Comparison of ENCODE assay signal across 16 cellular contexts in the genomic region with DNA sequence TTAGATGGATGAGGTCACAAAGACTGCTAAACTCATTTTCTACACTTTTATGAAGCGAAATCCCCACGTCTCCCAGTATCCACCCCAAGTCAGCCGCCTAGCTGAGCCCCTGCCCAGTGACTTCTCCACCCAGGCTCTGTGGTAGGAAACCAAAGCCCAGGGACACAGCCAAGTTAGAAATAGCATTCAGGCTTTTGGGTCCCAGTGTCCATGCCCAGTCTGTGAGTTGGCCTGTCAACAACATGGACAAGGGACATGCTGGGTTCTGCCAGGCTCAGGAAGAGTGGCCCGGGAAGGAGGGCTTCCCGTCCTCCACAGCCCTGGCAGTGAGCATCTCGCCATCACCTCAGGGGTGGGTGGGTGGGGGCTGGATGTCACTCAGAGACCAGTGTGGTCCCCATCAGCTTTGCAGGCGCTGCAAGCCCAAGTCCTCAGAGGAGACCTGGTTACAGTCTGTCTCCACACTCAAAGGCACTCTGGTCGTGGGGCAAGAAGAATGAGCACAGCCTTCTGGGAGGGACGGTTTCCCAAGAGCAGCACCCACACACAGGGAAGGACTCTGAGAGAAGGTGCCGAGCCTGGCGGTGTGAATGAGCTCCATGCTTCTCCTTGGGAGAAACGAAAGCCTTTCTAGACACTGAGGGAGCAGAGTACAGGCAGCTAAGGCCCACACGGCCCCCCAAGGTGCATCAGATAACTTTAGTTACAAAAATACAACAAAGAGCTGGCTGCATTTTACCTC.
DNase-seq lines count a peak whose midpoint lies in the region; ATAC-seq, FAIRE-seq and TF ChIP-seq lines count a peak whose summit lies in the region.
"Had no signal": no experiment of that assay in that cellular context is flagged by ENCODE, and none has a peak within 500 bp of the region (broad histone marks: within the 10 kb centered on the region; RNA-seq: fewer than 3 reads in every experiment).

No MANE protein-coding gene starts in this region.

- no peak overlapping the region for H3K4me3 Mint-ChIP-seq in activated CD8-positive, alpha-beta memory T cell treated with anti-CD3 and anti-CD28 coated beads, Interleukin-2, amount 10 ng/mL, durations not matched to agents 7 days and 5 days
- H3K4me3 Mint-ChIP-seq: effector memory CD8-positive, alpha-beta T cell had no signal

- no peaks in the 10 kb centered on the region for H3K9me1 ChIP-seq in endothelial cell of umbilical vein (replicated peaks; ENCODE audit: control insufficient read depth, extremely low read depth, insufficient read depth, low read length)

- in situ Hi-C loops in GM23248 (cut with MboI) = no loop called here

- TF ChIP-seq CTCF in endothelial cell of umbilical vein (IDR thresholded peaks at IDR 0.05; ENCODE audit: extremely low read depth in 1 of 2, insufficient read depth in 1 of 2, low read depth in 1 of 2, low read length in 2 of 2) = no peak
- TF ChIP-seq CTCF in A673 (conservative IDR thresholded peaks at IDR 0.05; ENCODE audit: low read depth, low read length) = no peak

- no TSS peak for BruUV-seq in endothelial cell of umbilical vein (replicated peaks; lab: Mats Ljungman, UMichigan)
- BruUV-seq in A673 (replicated peaks; lab: Mats Ljungman, UMichigan) = no TSS peak

- intact Hi-C loops in endothelial cell of umbilical vein (cut with micrococcal nuclease) (loop anchor here (5.0 kb wide), 2 partner anchors 45 to 315 kb away; no protein-coding TSS in a partner anchor), A673 (cut with micrococcal nuclease; ENCODE audit: unreplicated experiment) (no loop called here)

- H3K9me3 ChIP-seq in GM23248 (ENCODE audit: low read depth) (no peaks in the 10 kb centered on the region), endothelial cell of umbilical vein (replicated peaks; ENCODE audit: control insufficient read depth, insufficient read depth, low read length) (no peaks in the 10 kb centered on the region), mucosa of rectum (ENCODE audit: control insufficient read depth in 2 of 2, low read length in 2 of 2) (no peaks in the 10 kb centered on the region), stomach smooth muscle (ENCODE audit: control insufficient read depth in 2 of 2, low read length in 2 of 2) (no peaks in the 10 kb centered on the region), A673 (ENCODE audit: low read depth, low read length, poor library complexity, severe bottlenecking) (no peaks in the 10 kb centered on the region)
- H3K9me3 ChIP-seq: BLaER1 treated with 17β-estradiol and CSF1 and Interleukin-3, amounts not matched to agents 10 nM and 100 nM had no signal

- H3K36me3 Mint-ChIP-seq in activated CD8-positive, alpha-beta memory T cell treated with anti-CD3 and anti-CD28 coated beads, Interleukin-2, amount 10 ng/mL, durations not matched to agents 7 days and 5 days = no peaks in the 10 kb centered on the region

- no peaks in the 10 kb centered on the region for H3K36me3 ChIP-seq in GM23248 (ENCODE audit: low read depth)
- H3K36me3 ChIP-seq in endothelial cell of umbilical vein (ENCODE audit: control insufficient read depth in 2 of 2, extremely low read depth in 1 of 2, insufficient read depth in 2 of 2, low read length in 2 of 2) = no peaks in the 10 kb centered on the region
- H3K36me3 ChIP-seq in mucosa of rectum (ENCODE audit: control insufficient read depth in 2 of 2, insufficient read depth in 2 of 2, low read length in 2 of 2) = no peaks in the 10 kb centered on the region
- H3K36me3 ChIP-seq in stomach smooth muscle (ENCODE audit: control insufficient read depth in 2 of 2, insufficient read depth in 2 of 2, low read length in 2 of 2) = no peaks in the 10 kb centered on the region
- no peaks in the 10 kb centered on the region for H3K36me3 ChIP-seq in A673 (ENCODE audit: insufficient read depth, low read length, poor library complexity, severe bottlenecking)
- H3K36me3 ChIP-seq: BLaER1 treated with 17β-estradiol and CSF1 and Interleukin-3, amounts not matched to agents 10 nM and 100 nM had no signal

- TF ChIP-seq POLR2A in endothelial cell of umbilical vein (IDR thresholded peaks at IDR 0.05; ENCODE audit: low read depth, low read length) = no peak

- POLR2A ChIA-PET in endothelial cell of umbilical vein (lab: Charles Lee) (interaction anchor here (0.9 to 1.1 kb wide), 5 partner anchors 14 to 489 kb away, joined by 3 to 5 read pairs (median 4); no protein-coding TSS in a partner anchor), A673 (lab: Charles Lee; ENCODE audit: low non-redundant PET) (no interaction called here)

- H3K9me2 ChIP-seq in GM23248 (ENCODE audit: insufficient read depth) = no peaks in the 10 kb centered on the region

- no peak for ATAC-seq in activated CD8-positive, alpha-beta memory T cell treated with anti-CD3 and anti-CD28 coated beads, Interleukin-2, amount 10 ng/mL, durations not matched to agents 7 days and 5 days
- ATAC-seq: effector memory CD8-positive, alpha-beta T cell; HepG2 had no signal

- H3K4me3 ChIP-seq in GM23248 (peak overlapping the region; percentile 46), endothelial cell of umbilical vein (replicated peaks in 1 of 3; ENCODE audit: insufficient read depth in 1 of 3, low read depth in 1 of 3, low read length in 3 of 3) (no peak overlapping the region), mucosa of rectum (ENCODE audit: low read length in 2 of 2) (no peak overlapping the region), stomach smooth muscle (ENCODE audit: low read length in 2 of 2) (no peak overlapping the region), A673 (ENCODE audit: low read depth, low read length, poor library complexity, severe bottlenecking) (no peak overlapping the region)
- H3K4me3 ChIP-seq: BLaER1 treated with 17β-estradiol and CSF1 and Interleukin-3, amounts not matched to agents 10 nM and 100 nM had no signal

- no peak overlapping the region for H3K27ac Mint-ChIP-seq in activated CD8-positive, alpha-beta memory T cell treated with anti-CD3 and anti-CD28 coated beads, Interleukin-2, amount 10 ng/mL, durations not matched to agents 7 days and 5 days

- peak; percentile 66 for DNase-seq in GM23248
- no peak for DNase-seq in endothelial cell of umbilical vein (ENCODE audit: low read depth, low spot score)
- no peak for DNase-seq in OCI-M2 (lab: John Stamatoyannopoulos, UW; ENCODE audit: unreplicated experiment)
- no peak for DNase-seq in A673 (ENCODE audit: low spot score)
- no peak for DNase-seq in activated CD8-positive, alpha-beta memory T cell treated with anti-CD3 and anti-CD28 coated beads, Interleukin-2, amount 10 ng/mL, durations not matched to agents 7 days and 5 days
- no peak for DNase-seq in HuH-7 (ENCODE audit: low spot score)
- DNase-seq: activated CD4-positive, CD25-positive, alpha-beta regulatory T cell; activated T-cell treated with anti-CD3 and anti-CD28 coated beads for 4 hours; effector memory CD8-positive, alpha-beta T cell; NCI-H1048; NCI-H2227 treated with DMSO at 0.1 percent for 48 hours had no signal

- H3K27me3 ChIP-seq in GM23248 (replicated peaks; ENCODE audit: insufficient read depth) (no peaks in the 10 kb centered on the region), endothelial cell of umbilical vein (ENCODE audit: control insufficient read depth in 2 of 2, insufficient read depth in 2 of 2, low read length in 2 of 2) (no peaks in the 10 kb centered on the region), mucosa of rectum (ENCODE audit: control insufficient read depth in 2 of 2, insufficient read depth in 2 of 2, low read length in 2 of 2) (no peaks in the 10 kb centered on the region), stomach smooth muscle (ENCODE audit: control insufficient read depth in 1 of 2, insufficient read depth in 2 of 2, low read length in 2 of 2) (no peaks in the 10 kb centered on the region), A673 (replicated peaks; ENCODE audit: insufficient read depth, low read depth, low read length, poor library complexity) (no peaks in the 10 kb centered on the region)
- H3K27me3 ChIP-seq: BLaER1 treated with 17β-estradiol and CSF1 and Interleukin-3, amounts not matched to agents 10 nM and 100 nM had no signal

- dilution Hi-C loops in endothelial cell of umbilical vein (cut with MboI; ENCODE audit: extremely low pct_ligation_motif_present, low sequenced_read_pairs) = no loop called here

- H3K79me2 ChIP-seq in GM23248 (ENCODE audit: insufficient read depth) = no peaks in the 10 kb centered on the region
- H3K79me2 ChIP-seq in endothelial cell of umbilical vein (ENCODE audit: control insufficient read depth, insufficient read depth, low read length) = no peaks in the 10 kb centered on the region

- peak overlapping the region; percentile 58 for H3K9ac ChIP-seq in GM23248
- H3K9ac ChIP-seq in endothelial cell of umbilical vein (replicated peaks; ENCODE audit: extremely low read depth, insufficient read depth, low read length) = peak overlapping the region; percentile 89
- no peak overlapping the region for H3K9ac ChIP-seq in mucosa of rectum (ENCODE audit: low read depth in 1 of 2, low read length in 2 of 2)
- no peak overlapping the region for H3K9ac ChIP-seq in stomach smooth muscle (ENCODE audit: low read length in 2 of 2)
- H3K9ac ChIP-seq: BLaER1 treated with 17β-estradiol and CSF1 and Interleukin-3, amounts not matched to agents 10 nM and 100 nM had no signal

- H3K4me2 ChIP-seq in GM23248 (ENCODE audit: unreplicated experiment) (peak overlapping the region; percentile 68), endothelial cell of umbilical vein (ENCODE audit: insufficient read depth, low read length) (no peak overlapping the region)
- H3K4me2 ChIP-seq: BLaER1 treated with 17β-estradiol and CSF1 and Interleukin-3, amounts not matched to agents 10 nM and 100 nM had no signal

- no peaks in the 10 kb centered on the region for H3K9me3 Mint-ChIP-seq in activated CD8-positive, alpha-beta memory T cell treated with anti-CD3 and anti-CD28 coated beads, Interleukin-2, amount 10 ng/mL, durations not matched to agents 7 days and 5 days (ENCODE audit: low read depth)
- H3K9me3 Mint-ChIP-seq: effector memory CD8-positive, alpha-beta T cell had no signal

- peaks cover 47% of the 10 kb centered on the region for H3K4me1 ChIP-seq in GM23248 (ENCODE audit: insufficient read depth)
- peaks cover 53% of the 10 kb centered on the region for H3K4me1 ChIP-seq in endothelial cell of umbilical vein (ENCODE audit: control insufficient read depth, extremely low read depth, insufficient read depth, low read length)
- H3K4me1 ChIP-seq in mucosa of rectum (ENCODE audit: control insufficient read depth in 2 of 2, insufficient read depth in 2 of 2, low read length in 2 of 2) = peaks cover 0 to 3% of the 10 kb centered on the region in 2 donors
- peaks cover 29% of the 10 kb centered on the region for H3K4me1 ChIP-seq in stomach smooth muscle (ENCODE audit: control insufficient read depth, insufficient read depth, low read length)
- H3K4me1 ChIP-seq in A673 (ENCODE audit: insufficient read depth, low read length, poor library complexity, severe bottlenecking) = no peaks in the 10 kb centered on the region

- WGBS in GM23248 (ENCODE audit: low coverage in 1 of 2, low lambda C conversion rate in 2 of 2, missing lambda C conversion rate in 2 of 2), 2 experiments = 22 to 30% methylated on average over 12 of the region's 13 CpGs

- no peaks in the 10 kb centered on the region for H3K27me3 Mint-ChIP-seq in activated CD8-positive, alpha-beta memory T cell treated with anti-CD3 and anti-CD28 coated beads, Interleukin-2, amount 10 ng/mL, durations not matched to agents 7 days and 5 days

- no peak for FAIRE-seq in endothelial cell of umbilical vein (lab: Jason Lieb, UNC)
- FAIRE-seq: frontal cortex, HepG2 had no signal

- H3F3A ChIP-seq in GM23248 (ENCODE audit: insufficient read depth) = peaks cover 48% of the 10 kb centered on the region

- H2AFZ ChIP-seq in GM23248 = peak overlapping the region; percentile 79
- H2AFZ ChIP-seq in endothelial cell of umbilical vein (ENCODE audit: low read depth, low read length) = peak overlapping the region; percentile 24

- no peaks in the 10 kb centered on the region for H4K20me1 ChIP-seq in GM23248 (ENCODE audit: insufficient read depth)
- no peaks in the 10 kb centered on the region for H4K20me1 ChIP-seq in endothelial cell of umbilical vein (replicated peaks; ENCODE audit: control insufficient read depth, extremely low read depth, insufficient read depth, low read length)
- H4K20me1 ChIP-seq: BLaER1 treated with 17β-estradiol and CSF1 and Interleukin-3, amounts not matched to agents 10 nM and 100 nM had no signal

- CTCF ChIA-PET in endothelial cell of umbilical vein (lab: Charles Lee) (interaction anchor here (0.7 to 2.4 kb wide), 7 partner anchors 42 to 492 kb away, joined by 3 to 15 read pairs (median 4); no protein-coding TSS in a partner anchor), A673 (lab: Charles Lee) (no interaction called here)
- CTCF ChIA-PET in activated CD8-positive, alpha-beta memory T cell treated with anti-CD3 and anti-CD28 coated beads, Interleukin-2, amount 10 ng/mL, durations not matched to agents 7 days and 5 days (lab: Charles Lee) = interaction anchor here (0.9 to 1.8 kb wide), 2 partner anchors 14 to 124 kb away, joined by 3 to 4 read pairs; no protein-coding TSS in a partner anchor

- H3K27ac ChIP-seq in GM23248 (peak overlapping the region; percentile 73), endothelial cell of umbilical vein (ENCODE audit: insufficient read depth, low read depth, low read length) (peak overlapping the region; percentile 98), mucosa of rectum (ENCODE audit: low read depth in 2 of 2, low read length in 2 of 2) (peak overlapping the region; percentile 27 to 46), stomach smooth muscle (ENCODE audit: low read length) (peak overlapping the region; percentile 66), A673 (ENCODE audit: low read depth, low read length, poor library complexity, severe bottlenecking) (no peak overlapping the region)
- H3K27ac ChIP-seq: BLaER1 treated with 17β-estradiol and CSF1 and Interleukin-3, amounts not matched to agents 10 nM and 100 nM had no signal

- peaks cover 41% of the 10 kb centered on the region for H3K4me1 Mint-ChIP-seq in activated CD8-positive, alpha-beta memory T cell treated with anti-CD3 and anti-CD28 coated beads, Interleukin-2, amount 10 ng/mL, durations not matched to agents 7 days and 5 days

Comparison
In these comparisons a context has a peak if more than half of its experiments do, and no peak if none do; other contexts are left out.
1. H3K9ac ChIP-seq: peak in GM23248 (single experiment) and endothelial cell of umbilical vein (single experiment); none in mucosa of rectum (0 of 2) and stomach smooth muscle (0 of 2).